Comparison of ENCODE assay signal across 1 cellular context in genomic region chr14:89957791-89958190, GRCh38.
TF ChIP-seq lines count a peak whose summit lies in the region.

No MANE protein-coding gene starts in this region.

TF ChIP-seq in GM23338, 12 proteins besides CTCF, POLR2A, EP300 and RAD21 (continued from another document):
- no peak for TF ChIP-seq ZNF462 (CRISPR knock-in tag; IDR thresholded peaks at IDR 0.05)
